6 cellular contexts compared by ENCODE assay signal in the genomic region with DNA sequence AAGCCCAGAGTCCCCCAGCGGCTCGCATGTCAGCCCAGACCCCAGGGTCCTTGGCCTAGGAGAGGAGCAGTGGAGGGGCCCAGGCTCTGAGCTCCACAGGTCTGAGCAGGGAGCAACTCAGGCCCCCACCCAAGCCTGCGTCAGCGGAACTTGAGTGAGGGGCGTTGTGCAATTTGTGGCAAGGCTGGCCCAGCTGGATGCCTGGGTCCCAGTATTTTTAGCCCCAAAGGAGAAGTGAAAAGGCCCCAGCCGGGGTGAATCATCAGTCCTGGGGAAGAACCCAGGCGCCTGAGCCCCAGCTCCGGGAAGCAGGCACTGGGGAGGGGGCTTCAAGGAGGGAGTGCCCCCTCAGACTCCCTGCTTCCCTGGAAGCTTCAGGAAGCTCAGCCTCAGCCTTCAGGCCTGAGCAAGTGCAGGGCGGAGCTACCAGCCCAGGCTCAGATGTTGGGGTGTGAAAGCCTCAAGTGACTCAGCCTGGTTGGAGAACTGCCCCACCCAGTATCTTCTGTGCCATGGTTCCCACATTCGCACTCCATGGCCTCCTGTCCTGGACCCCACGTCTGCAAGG. TPM values are rescaled to one million over a fixed set of nuclear protein-coding genes. Genes with fewer than 3 reads are reported as not detected.
DNase-seq lines count a peak whose midpoint lies in the region; ATAC-seq, FAIRE-seq and TF ChIP-seq lines count a peak whose summit lies in the region.

No MANE protein-coding gene starts in this region.

- H3K4me3 ChIP-seq in astrocyte (ENCODE audit: insufficient read depth, low read depth, low read length) (no peak overlapping the region), muscle layer of duodenum (ENCODE audit: low read depth in 1 of 2, low read length in 2 of 2) (peak overlapping the region; percentile 30 to 44)

- H3K4me1 ChIP-seq in astrocyte (ENCODE audit: insufficient read depth, low read length): peaks cover 39% of the 10 kb centered on the region
- H3K4me1 ChIP-seq in muscle layer of duodenum (ENCODE audit: control insufficient read depth in 1 of 2, insufficient read depth in 2 of 2, low read length in 2 of 2): peaks cover 15% of the 10 kb centered on the region in 2 donors

- H3K27me3 Mint-ChIP-seq in astrocyte (ENCODE audit: low read depth, unreplicated experiment): no peaks in the 10 kb centered on the region

- peak overlapping the region; percentile 37 for H3K4me2 ChIP-seq in astrocyte (ENCODE audit: low read length)

- H3K27ac ChIP-seq in astrocyte (ENCODE audit: low read depth, low read length) (peak overlapping the region; percentile 61), muscle layer of duodenum (ENCODE audit: low read length) (peak overlapping the region; percentile 95)

- no peak for TF ChIP-seq CTCF in astrocyte (IDR thresholded peaks at IDR 0.05; ENCODE audit: insufficient read depth, low read depth, low read length)

- H3K4me1 Mint-ChIP-seq in astrocyte (ENCODE audit: low read depth, unreplicated experiment): peaks cover 23% of the 10 kb centered on the region

- H3K36me3 ChIP-seq in astrocyte (ENCODE audit: insufficient read depth, low read length): peaks cover 6% of the 10 kb centered on the region
- peaks cover 12 to 22% of the 10 kb centered on the region in 2 donors for H3K36me3 ChIP-seq in muscle layer of duodenum (ENCODE audit: control insufficient read depth in 1 of 2, insufficient read depth in 2 of 2, low read length in 2 of 2)

- peak; percentile 73 for DNase-seq in NCI-H226
- DNase-seq in astrocyte (ENCODE audit: low read depth): peak; percentile 65
- DNase-seq in occipital lobe (lab: John Stamatoyannopoulos, UW): no peak

- H3K9me3 Mint-ChIP-seq in astrocyte (ENCODE audit: unreplicated experiment): no peaks in the 10 kb centered on the region

- peaks cover 7% of the 10 kb centered on the region for H3K79me2 ChIP-seq in astrocyte (ENCODE audit: insufficient read depth, low read length)

- peaks cover 2% of the 10 kb centered on the region for H3K36me3 Mint-ChIP-seq in astrocyte (ENCODE audit: low read depth, unreplicated experiment)

- peak overlapping the region; percentile 68 for H3K27ac Mint-ChIP-seq in astrocyte (ENCODE audit: unreplicated experiment)

- H3K9me3 ChIP-seq in astrocyte (ENCODE audit: insufficient read depth, low read depth, low read length): no peaks in the 10 kb centered on the region
- no peaks in the 10 kb centered on the region for H3K9me3 ChIP-seq in muscle layer of duodenum (ENCODE audit: control insufficient read depth in 1 of 2, low read length in 2 of 2)

- no peak overlapping the region for H2AFZ ChIP-seq in astrocyte (ENCODE audit: low read depth, low read length)

- no peaks in the 10 kb centered on the region for H3K27me3 ChIP-seq in astrocyte (ENCODE audit: insufficient read depth, low read length)
- no peaks in the 10 kb centered on the region for H3K27me3 ChIP-seq in muscle layer of duodenum (ENCODE audit: low read depth, low read length)

- H3K4me3 Mint-ChIP-seq in astrocyte (ENCODE audit: unreplicated experiment): peak overlapping the region; percentile 45

- FAIRE-seq in astrocyte (lab: Jason Lieb, UNC): no peak

- no peak for ATAC-seq in GM21717 (IDR thresholded peaks at IDR 0.05; ENCODE audit: unreplicated experiment)
- no peak for ATAC-seq in GM18858 (IDR thresholded peaks at IDR 0.05; ENCODE audit: unreplicated experiment)

- H4K20me1 ChIP-seq in astrocyte (ENCODE audit: insufficient read depth, low read length): peaks cover 6% of the 10 kb centered on the region

- H3K9ac ChIP-seq in astrocyte (ENCODE audit: low read length): peak overlapping the region; percentile 68

RNA-seq across cellular contexts. Expression of gene MED29, which starts 7.2 kb away (rescaled TPM):
- total RNA-seq in astrocyte (27.0 and 29.9 TPM in 2 replicates), occipital lobe (17.2 TPM)

RNA-seq across cellular contexts. Expression of gene PAF1, which starts 7.5 kb away (rescaled TPM):
- 42.0 and 43.2 TPM in 2 replicates for total RNA-seq in astrocyte
- 29.2 TPM for total RNA-seq in occipital lobe

RNA-seq across cellular contexts. Expression of gene ZFP36, which starts 8.3 kb away (rescaled TPM):
- total RNA-seq in astrocyte (21.6 and 28.0 TPM in 2 replicates), occipital lobe (1.2 TPM)

RNA-seq across cellular contexts. Expression of gene PLEKHG2, which starts 14.1 kb away (rescaled TPM):
- 101 and 102 TPM in 2 replicates for total RNA-seq in astrocyte
- 27.3 TPM for total RNA-seq in occipital lobe

RNA-seq across cellular contexts. Expression of gene RPS16, which starts 37.4 kb away (rescaled TPM):
- 1,194 and 1,329 TPM in 2 replicates for total RNA-seq in astrocyte
- 77.0 TPM for total RNA-seq in occipital lobe

Comparison
In these comparisons a context has a peak if more than half of its experiments do, and no peak if none do; other contexts are left out.
1. RNA of gene ZFP36, which starts 8.3 kb away (total RNA-seq): 21.6 to 28.0 TPM in astrocyte; 1.2 TPM in occipital lobe (single experiment); every median in the first group is over 10 times any median in the second.